ENCODE assay signal across 18 cellular contexts in the genomic region with DNA sequence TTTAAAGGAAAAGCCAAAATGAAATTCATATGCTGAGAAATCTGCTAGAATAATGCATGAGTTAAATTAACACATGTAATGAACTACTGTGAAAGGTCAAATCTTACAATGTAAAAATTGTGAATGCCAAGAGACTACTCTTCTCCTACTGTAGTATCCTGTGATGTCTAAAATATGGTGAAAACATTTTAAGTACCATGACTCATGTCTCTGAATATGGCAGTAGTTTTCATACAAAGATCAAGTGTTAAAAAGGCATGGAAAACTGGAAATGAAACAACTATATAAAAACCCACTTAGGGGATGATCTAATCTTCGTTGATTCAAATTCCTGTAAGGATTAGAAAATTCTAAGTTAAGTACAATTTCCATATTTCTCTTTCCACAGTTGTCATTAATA.
DNase-seq lines count a peak whose midpoint lies in the region; FAIRE-seq and TF ChIP-seq lines count a peak whose summit lies in the region.
"Had no signal": no experiment of that assay in that cellular context is flagged by ENCODE, and none has a peak within 500 bp of the region (broad histone marks: within the 10 kb centered on the region; RNA-seq: fewer than 3 reads in every experiment).

No MANE protein-coding gene starts in this region.

- POLR2A ChIA-PET in AG04449 (lab: Yijun Ruan, JAX) = no interaction called here

- no peak for TF ChIP-seq POLR2A in GM12891 (IDR thresholded peaks at IDR 0.05; ENCODE audit: low read depth, low read length)

- in situ Hi-C loops in GM13976 (cut with MboI; ENCODE audit: low sequenced_read_pairs, unreplicated experiment) = no loop called here

- H3K9me3 ChIP-seq in SJCRH30 (replicated peaks) = 0 out of 2 replicates have a peak, but pooled peaks cover 3% of the 10 kb centered on the region
- H3K9me3 ChIP-seq in effector memory CD4-positive, alpha-beta T cell (ENCODE audit: control insufficient read depth, low read length) = no peaks in the 10 kb centered on the region
- H3K9me3 ChIP-seq: Peyer's patch had no signal

- CTCF ChIA-PET in AG04449 (lab: Yijun Ruan, JAX) = no interaction called here

- FAIRE-seq in GM12891 (lab: Jason Lieb, UNC) = no peak
- FAIRE-seq: urothelium cell line had no signal

- H3K36me3 ChIP-seq in SJCRH30 = no peaks in the 10 kb centered on the region
- no peaks in the 10 kb centered on the region for H3K36me3 ChIP-seq in effector memory CD4-positive, alpha-beta T cell (ENCODE audit: control insufficient read depth, insufficient read depth, low read length)
- H3K36me3 ChIP-seq: Peyer's patch had no signal

- no peaks in the 10 kb centered on the region for H3K27me3 ChIP-seq in SJCRH30
- no peaks in the 10 kb centered on the region for H3K27me3 ChIP-seq in effector memory CD4-positive, alpha-beta T cell (replicated peaks; ENCODE audit: control insufficient read depth, insufficient read depth, low read length, poor library complexity, severe bottlenecking)
- H3K27me3 ChIP-seq: Peyer's patch had no signal

- DNase-seq in AG04449 (ENCODE audit: low read depth, low spot score) = peak; percentile 26
- peak; percentile 43 for DNase-seq in EL
- no peak for DNase-seq in SJCRH30
- peak; percentile 32 for DNase-seq in fibroblast of the aortic adventitia (ENCODE audit: low read depth)
- DNase-seq in GM13976 (ENCODE audit: low spot score) = no peak
- no peak for DNase-seq in T-helper 1 cell
- no peak for DNase-seq in GM12891 (ENCODE audit: insufficient read length, low spot score)
- no peak for DNase-seq in effector memory CD4-positive, alpha-beta T cell
- DNase-seq: activated gamma-delta T cell treated with Interleukin-2 at 50 U/mL for 16 hours; DMS153; GOT3; left ventricle myocardium superior; NCI-H2081 treated with DMSO at 0.1 percent for 48 hours; NCI-H69; Peyer's patch; stimulated activated CD4-positive, alpha-beta T cell treated with anti-CD3 and anti-CD28 coated beads, Interleukin-12 subunit alpha, Interleukin-12 subunit beta, amount 100 ng/mL, for 4 hours; stimulated activated naive CD4-positive, alpha-beta T cell treated with Interleukin-2 at 50 U/mL for 16 hours had no signal

- no peak overlapping the region for H3K4me3 ChIP-seq in AG04449 (ENCODE audit: low read depth, low read length)
- no peak overlapping the region for H3K4me3 ChIP-seq in SJCRH30
- no peak overlapping the region for H3K4me3 ChIP-seq in fibroblast of the aortic adventitia (ENCODE audit: low read depth, low read length)
- H3K4me3 ChIP-seq in effector memory CD4-positive, alpha-beta T cell (ENCODE audit: insufficient read depth, low read depth, low read length, poor library complexity, severe bottlenecking) = no peak overlapping the region
- H3K4me3 ChIP-seq: Peyer's patch had no signal

- H3K27ac ChIP-seq in SJCRH30 = peak overlapping the region; percentile 61
- no peak overlapping the region for H3K27ac ChIP-seq in effector memory CD4-positive, alpha-beta T cell (ENCODE audit: insufficient read depth, low read length, poor library complexity, severe bottlenecking)
- H3K27ac ChIP-seq: Peyer's patch had no signal

- H3K4me1 ChIP-seq in SJCRH30 = peaks cover 25% of the 10 kb centered on the region
- no peaks in the 10 kb centered on the region for H3K4me1 ChIP-seq in effector memory CD4-positive, alpha-beta T cell (ENCODE audit: control insufficient read depth, insufficient read depth, low read length, poor library complexity, severe bottlenecking)
- H3K4me1 ChIP-seq: Peyer's patch had no signal

- TF ChIP-seq CTCF in AG04449 (IDR thresholded peaks at IDR 0.05; ENCODE audit: insufficient read depth, low read length, missing control alignments) (no peak), fibroblast of the aortic adventitia (IDR thresholded peaks at IDR 0.05; ENCODE audit: insufficient read depth, low read length) (no peak), GM13976 (IDR thresholded peaks at IDR 0.05; ENCODE audit: borderline replicate concordance, control extremely low read depth, extremely low read depth, insufficient read depth, missing control alignments) (no peak)

TF ChIP-seq in GM12891, 5 proteins besides CTCF, POLR2A, EP300 and RAD21:
- TF ChIP-seq PAX5 (IDR thresholded peaks at IDR 0.05; ENCODE audit: insufficient read depth, low read length, severe bottlenecking) = no peak
- no peak for TF ChIP-seq POU2F2 (IDR thresholded peaks at IDR 0.05; ENCODE audit: low read depth, low read length)
- TF ChIP-seq TAF1 (IDR thresholded peaks at IDR 0.05; ENCODE audit: low read depth, low read length) = no peak
- no peak for TF ChIP-seq POLR2AphosphoS5 (IDR thresholded peaks at IDR 0.05; ENCODE audit: low read depth, low read length)

Comparison
In these comparisons a context has a peak if more than half of its experiments do, and no peak if none do; other contexts are left out.
1. DNase-seq: peak in AG04449 (single experiment), EL (single experiment) and fibroblast of the aortic adventitia (single experiment); none in SJCRH30 (0 of 2), GM13976 (single experiment), T-helper 1 cell (0 of 5), GM12891 (single experiment) and effector memory CD4-positive, alpha-beta T cell (0 of 3).